In the genomic region with DNA sequence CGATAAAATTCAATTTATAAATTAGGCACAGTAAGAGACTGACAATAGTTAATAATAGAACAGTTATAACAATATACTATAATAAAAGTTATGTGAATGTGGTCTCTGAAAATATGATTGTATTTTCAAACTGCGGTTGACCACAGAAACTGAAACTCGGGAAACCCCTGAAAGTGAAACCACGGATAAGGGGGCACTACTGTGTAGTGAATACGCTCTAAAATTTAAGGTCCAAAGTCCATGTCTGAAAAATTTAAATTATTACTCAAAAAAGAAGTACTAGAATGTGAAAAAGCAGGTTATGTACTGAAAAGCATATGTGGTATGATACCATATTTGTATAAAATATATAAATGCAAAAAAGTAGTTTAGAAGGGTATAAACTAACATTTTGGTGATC, we compare ENCODE assay signal across 8 cellular contexts. TPM values are rescaled to one million over a fixed set of nuclear protein-coding genes. Genes with fewer than 3 reads are reported as not detected.
DNase-seq lines count a peak whose midpoint lies in the region; ATAC-seq and TF ChIP-seq lines count a peak whose summit lies in the region.

No MANE protein-coding gene starts in this region.

- H3K27me3 Mint-ChIP-seq in dendritic cell treated with granulocyte-macrophage colony-stimulating factor and Interleukin-4, amounts not matched to agents 40 ng/mL and 50 ng/mL, for 4 days = no peaks in the 10 kb centered on the region
- H3K27me3 Mint-ChIP-seq in naive thymus-derived CD4-positive, alpha-beta T cell = peaks cover 0 to 26% (median 0%) of the 10 kb centered on the region in 5 donors

- H3K27ac ChIP-seq in naive thymus-derived CD4-positive, alpha-beta T cell (ENCODE audit: low read depth, low read length) = peak overlapping the region; percentile 79

- H3K4me3 ChIP-seq in BJ (ENCODE audit: low read depth, low read length) = peak overlapping the region; percentile 94
- H3K4me3 ChIP-seq in MG63 = peak overlapping the region; percentile 76
- H3K4me3 ChIP-seq in naive thymus-derived CD4-positive, alpha-beta T cell (ENCODE audit: low read length) = no peak overlapping the region

- H3K36me3 ChIP-seq in BJ (ENCODE audit: control insufficient read depth, insufficient read depth, low read length) = no peaks in the 10 kb centered on the region
- no peaks in the 10 kb centered on the region for H3K36me3 ChIP-seq in MG63
- H3K36me3 ChIP-seq in naive thymus-derived CD4-positive, alpha-beta T cell (ENCODE audit: control insufficient read depth in 2 of 3, insufficient read depth in 3 of 3, low read length in 3 of 3) = peaks cover 0 to 8% (median 0%) of the 10 kb centered on the region in 3 experiments

- no peak for DNase-seq in BJ (ENCODE audit: low read depth)
- DNase-seq in MG63 = no peak
- no peak for DNase-seq in naive thymus-derived CD4-positive, alpha-beta T cell
- no peak for DNase-seq in KBM-7
- no peak for DNase-seq in foreskin melanocyte

- no peak for ATAC-seq in naive thymus-derived CD4-positive, alpha-beta T cell
- ATAC-seq in GM21367 (IDR thresholded peaks at IDR 0.05; ENCODE audit: unreplicated experiment) = no peak
- ATAC-seq in HG02840 (IDR thresholded peaks at IDR 0.05; ENCODE audit: low FRiP score, unreplicated experiment) = no peak

- peaks cover 12 to 13% of the 10 kb centered on the region in 2 donors for H3K4me1 ChIP-seq in naive thymus-derived CD4-positive, alpha-beta T cell (ENCODE audit: control insufficient read depth in 2 of 2, insufficient read depth in 2 of 2, low read length in 2 of 2)

- TF ChIP-seq CTCF in BJ (IDR thresholded peaks at IDR 0.05; ENCODE audit: insufficient read depth, low read depth, low read length) = no peak

- H3K27me3 ChIP-seq in BJ (ENCODE audit: control insufficient read depth, insufficient read depth, low read length) (no peaks in the 10 kb centered on the region), MG63 (no peaks in the 10 kb centered on the region)
- H3K27me3 ChIP-seq in naive thymus-derived CD4-positive, alpha-beta T cell (ENCODE audit: control insufficient read depth in 2 of 2, insufficient read depth in 2 of 2, low read length in 2 of 2) = no peaks in the 10 kb centered on the region

- H3K4me1 Mint-ChIP-seq in dendritic cell treated with granulocyte-macrophage colony-stimulating factor and Interleukin-4, amounts not matched to agents 40 ng/mL and 50 ng/mL, for 4 days (ENCODE audit: low read depth) = peaks cover 35% of the 10 kb centered on the region
- H3K4me1 Mint-ChIP-seq in naive thymus-derived CD4-positive, alpha-beta T cell = peaks cover 22 to 51% (median 44%) of the 10 kb centered on the region in 7 donors

- H3K36me3 Mint-ChIP-seq in dendritic cell treated with granulocyte-macrophage colony-stimulating factor and Interleukin-4, amounts not matched to agents 40 ng/mL and 50 ng/mL, for 4 days (ENCODE audit: low read depth) = peaks cover 36% of the 10 kb centered on the region
- H3K36me3 Mint-ChIP-seq in naive thymus-derived CD4-positive, alpha-beta T cell = no peaks in the 10 kb centered on the region

- POLR2A ChIA-PET in BJ (lab: Charles Lee) = no interaction called here
- POLR2A ChIA-PET in naive thymus-derived CD4-positive, alpha-beta T cell (lab: Charles Lee) = no interaction called here

- CTCF ChIA-PET in BJ (lab: Yijun Ruan, JAX) = no interaction called here
- CTCF ChIA-PET in naive thymus-derived CD4-positive, alpha-beta T cell (lab: Charles Lee) = interaction anchor here (0.6 kb wide), 1 partner anchor 781 kb away, joined by 3 read pairs; no protein-coding TSS in a partner anchor

- H3K27ac Mint-ChIP-seq in dendritic cell treated with granulocyte-macrophage colony-stimulating factor and Interleukin-4, amounts not matched to agents 40 ng/mL and 50 ng/mL, for 4 days = no peak overlapping the region
- H3K27ac Mint-ChIP-seq in naive thymus-derived CD4-positive, alpha-beta T cell = peak overlapping the region in 6 of 9 donors; percentile 67 to 96 (median 85)

- in situ Hi-C loops in KBM-7 (cut with MboI; ENCODE audit: low pct_unique_long_range_greater_than_20kb, low sequenced_read_pairs) = no loop called here

- no peaks in the 10 kb centered on the region for H3K9me3 Mint-ChIP-seq in dendritic cell treated with granulocyte-macrophage colony-stimulating factor and Interleukin-4, amounts not matched to agents 40 ng/mL and 50 ng/mL, for 4 days
- H3K9me3 Mint-ChIP-seq in naive thymus-derived CD4-positive, alpha-beta T cell = no peaks in the 10 kb centered on the region

- H3K9me3 ChIP-seq in MG63 = no peaks in the 10 kb centered on the region
- H3K9me3 ChIP-seq in naive thymus-derived CD4-positive, alpha-beta T cell (ENCODE audit: control insufficient read depth in 2 of 3, low read length in 3 of 3) = no peaks in the 10 kb centered on the region

- H3K4me3 Mint-ChIP-seq in dendritic cell treated with granulocyte-macrophage colony-stimulating factor and Interleukin-4, amounts not matched to agents 40 ng/mL and 50 ng/mL, for 4 days = peak overlapping the region; percentile 90
- H3K4me3 Mint-ChIP-seq in naive thymus-derived CD4-positive, alpha-beta T cell = peak overlapping the region in 9 of 10 donors; percentile 86 to 97 (median 94)

- intact Hi-C loops in dendritic cell treated with granulocyte-macrophage colony-stimulating factor and Interleukin-4, amounts not matched to agents 40 ng/mL and 50 ng/mL, for 4 days (cut with micrococcal nuclease) = loop anchor here (5.0 kb wide), 2 partner anchors 61 to 179 kb away; a partner anchor contains a TSS
- intact Hi-C loops in naive thymus-derived CD4-positive, alpha-beta T cell (cut with micrococcal nuclease) = loop anchor here (5.0 to 10.0 kb wide), 4 partner anchors 269 to 604 kb away; a partner anchor contains a TSS

RNA-seq across cellular contexts. Expression of a gene that starts 1.9 kb away (rescaled TPM):
- 25.4 and 41.9 TPM in 2 replicates for polyA plus RNA-seq in BJ (2011; rRNA removed)
- 23.0 and 24.0 TPM in 2 replicates for polyA minus RNA-seq in BJ (2011; rRNA and poly(A)+ RNA removed)
- 19.0 and 19.5 TPM in 2 replicates for total RNA-seq in MG63 (2014; rRNA removed; shearing (Covaris generic); ENCODE audit: low replicate concordance)
- total RNA-seq in naive thymus-derived CD4-positive, alpha-beta T cell = 10 to 100 TPM in 3 of 5 experiments, 1 to 10 TPM in 2; 4.6 to 15.1 (median 12.9) TPM
- polyA plus RNA-seq in naive thymus-derived CD4-positive, alpha-beta T cell = 10 to 100 TPM; 26.7 to 28.5 TPM
